ENCODE assay signal across 23 cellular contexts in the genomic region with DNA sequence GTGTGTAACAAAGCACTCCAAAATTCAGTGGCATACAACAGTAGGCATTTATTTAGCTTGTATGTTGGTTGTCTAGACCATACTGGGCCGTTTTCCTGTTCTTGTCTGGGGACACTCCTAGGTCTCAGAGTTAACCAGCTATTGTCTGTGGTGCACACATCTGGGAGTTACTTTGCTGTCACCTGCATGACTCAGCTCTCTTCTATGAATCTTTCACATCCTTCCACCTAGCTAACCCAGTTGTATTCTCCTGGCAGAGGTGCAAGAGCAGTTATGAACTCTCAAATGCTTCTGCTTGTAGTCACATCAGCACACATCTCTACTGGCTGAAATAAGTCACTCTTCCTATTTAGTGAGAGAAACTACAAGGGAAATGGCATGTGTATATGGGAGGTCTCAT.
A peak's percentile ranks its signal among the peaks of the same experiment; 100 is the strongest.
DNase-seq lines count a peak whose midpoint lies in the region; ATAC-seq, FAIRE-seq and TF ChIP-seq lines count a peak whose summit lies in the region.
"Had no signal": no experiment of that assay in that cellular context is flagged by ENCODE, and none has a peak within 500 bp of the region (broad histone marks: within the 10 kb centered on the region; RNA-seq: fewer than 3 reads in every experiment).

No MANE protein-coding gene starts in this region.

- H3K36me3 ChIP-seq in bronchial epithelial cell (ENCODE audit: control insufficient read depth, insufficient read depth, low read length) = no peaks in the 10 kb centered on the region
- H3K36me3 ChIP-seq: BE2C; BLaER1 treated with 17β-estradiol and CSF1 and Interleukin-3, amounts not matched to agents 10 nM and 100 nM had no signal

- peak; percentile 36 for ATAC-seq in GM18867 (IDR thresholded peaks at IDR 0.05; ENCODE audit: unreplicated experiment)
- no peak for ATAC-seq in GM21390 (IDR thresholded peaks at IDR 0.05; ENCODE audit: unreplicated experiment)
- ATAC-seq: A549, GM12878, HCT116 had no signal

- TF ChIP-seq CTCF in bronchial epithelial cell (IDR thresholded peaks at IDR 0.05; ENCODE audit: insufficient read depth, low read length, severe bottlenecking) = no peak

- no peaks in the 10 kb centered on the region for H3K27me3 ChIP-seq in bronchial epithelial cell (ENCODE audit: control insufficient read depth, insufficient read depth, low read length)
- H3K27me3 ChIP-seq: BE2C; BLaER1 treated with 17β-estradiol and CSF1 and Interleukin-3, amounts not matched to agents 10 nM and 100 nM had no signal

- DNase-seq in DMS53 (lab: John Stamatoyannopoulos, UW) (peak; percentile 17), bronchial epithelial cell (ENCODE audit: low read depth) (peak; percentile 44), kidney tubule cell (ENCODE audit: low spot score) (peak; percentile 59), H54 (ENCODE audit: insufficient read length, low spot score) (no peak), C1 segment of cervical spinal cord (lab: John Stamatoyannopoulos, UW) (no peak)
- DNase-seq: 8988T; ACHN; AML-193; BE2C; Calu3; CD4-positive, alpha-beta memory T cell; COR-L47; DMS79; EL; GDM1; GOT3; H7 had no signal

- H3K4me3 ChIP-seq in bronchial epithelial cell (ENCODE audit: low read depth, low read length) = no peak overlapping the region
- H3K4me3 ChIP-seq: A549; BLaER1 treated with 17β-estradiol and CSF1 and Interleukin-3, amounts not matched to agents 10 nM and 100 nM; GM12878 had no signal

- TF ChIP-seq POLR2A in H54 (IDR thresholded peaks at IDR 0.05; ENCODE audit: low read depth, low read length) = no peak

- FAIRE-seq in bronchial epithelial cell (lab: Jason Lieb, UNC) (no peak), H54 (lab: Jason Lieb, UNC) (no peak)
- FAIRE-seq: A549, GM12878 had no signal

Comparison
In these comparisons a context has a peak if more than half of its experiments do, and no peak if none do; other contexts are left out.
1. DNase-seq: peak in DMS53 (single experiment), bronchial epithelial cell (single experiment) and kidney tubule cell (single experiment); none in H54 (single experiment) and C1 segment of cervical spinal cord (0 of 14).